23 cellular contexts compared by ENCODE assay signal in the genomic region with DNA sequence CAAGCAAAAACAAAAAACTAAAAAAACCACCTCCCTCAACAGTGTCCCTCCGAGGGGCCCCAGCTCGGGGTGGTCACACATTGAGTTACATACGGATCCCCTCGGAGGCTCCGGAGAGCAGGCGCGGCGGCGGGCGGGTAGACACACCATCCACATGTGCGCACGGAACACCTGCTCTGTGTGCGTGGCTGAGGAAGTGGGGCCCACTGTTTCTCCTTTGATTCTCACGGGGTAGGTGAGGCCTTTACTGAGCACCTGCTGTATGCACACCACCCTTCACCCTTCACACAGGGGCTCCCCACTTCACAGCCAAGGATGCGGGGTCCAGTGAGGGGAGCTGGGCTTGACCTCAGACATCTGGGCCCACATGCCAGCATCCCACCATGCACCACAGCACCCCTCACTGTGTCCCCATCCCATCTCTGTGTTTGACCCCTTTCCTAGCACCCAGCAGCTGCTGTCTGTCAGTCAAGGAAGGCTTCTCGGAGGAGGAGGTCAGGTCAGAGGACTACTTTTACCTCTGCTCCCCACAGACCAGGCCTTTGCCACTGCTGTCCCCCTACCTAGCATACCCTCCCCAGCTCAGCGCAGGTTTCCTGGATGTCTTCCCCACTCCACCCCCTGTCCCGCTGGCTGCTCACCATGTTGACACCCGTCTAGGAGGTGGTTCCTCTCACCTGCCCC.
"Had no signal": no experiment of that assay in that cellular context is flagged by ENCODE, and none has a peak within 500 bp of the region (broad histone marks: within the 10 kb centered on the region; RNA-seq: fewer than 3 reads in every experiment).

No MANE protein-coding gene starts in this region.

- H3K9ac ChIP-seq: parathyroid adenoma had no signal

- H3K36me3 Mint-ChIP-seq: stimulated activated effector memory CD8-positive, alpha-beta T cell treated with anti-CD3 and anti-CD28 coated beads, Interleukin-12 subunit alpha, Interleukin-12 subunit beta, amount 100 ng/mL, for 72 hours had no signal

- H3K4me3 Mint-ChIP-seq: endodermal cell; neural crest cell; stimulated activated effector memory CD8-positive, alpha-beta T cell treated with anti-CD3 and anti-CD28 coated beads, Interleukin-12 subunit alpha, Interleukin-12 subunit beta, amount 100 ng/mL, for 72 hours had no signal

- H2AFZ ChIP-seq: parathyroid adenoma had no signal

- H3K36me3 ChIP-seq: colonic mucosa, left ventricle myocardium inferior, right lobe of liver, transverse colon had no signal

- H3K27me3 ChIP-seq: colonic mucosa, right lobe of liver had no signal

- H3K9me3 ChIP-seq: colonic mucosa, psoas muscle, right lobe of liver, transverse colon had no signal

- H3K4me3 ChIP-seq: colonic mucosa, left ventricle myocardium inferior, lung, psoas muscle, right lobe of liver, transverse colon had no signal

- FAIRE-seq: endothelial cell of umbilical vein, kidney had no signal

- H3K4me1 ChIP-seq: colonic mucosa, foreskin keratinocyte, left ventricle myocardium inferior, parathyroid adenoma, psoas muscle, right lobe of liver, transverse colon had no signal

- H3K27ac Mint-ChIP-seq: endodermal cell; stimulated activated effector memory CD8-positive, alpha-beta T cell treated with anti-CD3 and anti-CD28 coated beads, Interleukin-12 subunit alpha, Interleukin-12 subunit beta, amount 100 ng/mL, for 72 hours had no signal

- H3K79me2 ChIP-seq: parathyroid adenoma had no signal

- ATAC-seq: foreskin keratinocyte; left cardiac atrium; psoas muscle; right lobe of liver; stimulated activated effector memory CD8-positive, alpha-beta T cell treated with anti-CD3 and anti-CD28 coated beads, Interleukin-12 subunit alpha, Interleukin-12 subunit beta, amount 100 ng/mL, for 72 hours; stimulated activated naive CD8-positive, alpha-beta T cell treated with anti-CD3 and anti-CD28 coated beads, Interleukin-15, Interleukin-2, amounts not matched to agents 100 U/mL and 50 U/mL, for 24 hours had no signal

- H3K9me3 Mint-ChIP-seq: neural crest cell; stimulated activated effector memory CD8-positive, alpha-beta T cell treated with anti-CD3 and anti-CD28 coated beads, Interleukin-12 subunit alpha, Interleukin-12 subunit beta, amount 100 ng/mL, for 72 hours had no signal

- H3K27ac ChIP-seq: colonic mucosa, foreskin keratinocyte, left ventricle myocardium inferior, parathyroid adenoma, psoas muscle, right lobe of liver, transverse colon had no signal

- DNase-seq: colonic mucosa; effector CD4-positive, alpha-beta T cell; endodermal cell; erythroblast; foreskin keratinocyte; kidney; left cardiac atrium; left ventricle myocardium inferior; mesenchymal stem cell; midbrain; occipital lobe; psoas muscle; retina; right lobe of liver; stimulated activated CD4-positive, alpha-beta T cell treated with anti-CD3 and anti-CD28 coated beads, Interleukin-4, amount 100 ng/mL, for 1 hour; stimulated activated CD8-positive, alpha-beta memory T cell treated with anti-CD3 and anti-CD28 coated beads, Interleukin-4, amount 100 ng/mL, for 48 hours; stimulated activated naive CD8-positive, alpha-beta T cell treated with anti-CD3 and anti-CD28 coated beads, Interleukin-15, Interleukin-2, amounts not matched to agents 100 U/mL and 50 U/mL, for 24 hours; transverse colon had no signal

- H3K4me1 Mint-ChIP-seq: neural crest cell had no signal
